Comparison of ENCODE assay signal across 8 cellular contexts in the genomic region with DNA sequence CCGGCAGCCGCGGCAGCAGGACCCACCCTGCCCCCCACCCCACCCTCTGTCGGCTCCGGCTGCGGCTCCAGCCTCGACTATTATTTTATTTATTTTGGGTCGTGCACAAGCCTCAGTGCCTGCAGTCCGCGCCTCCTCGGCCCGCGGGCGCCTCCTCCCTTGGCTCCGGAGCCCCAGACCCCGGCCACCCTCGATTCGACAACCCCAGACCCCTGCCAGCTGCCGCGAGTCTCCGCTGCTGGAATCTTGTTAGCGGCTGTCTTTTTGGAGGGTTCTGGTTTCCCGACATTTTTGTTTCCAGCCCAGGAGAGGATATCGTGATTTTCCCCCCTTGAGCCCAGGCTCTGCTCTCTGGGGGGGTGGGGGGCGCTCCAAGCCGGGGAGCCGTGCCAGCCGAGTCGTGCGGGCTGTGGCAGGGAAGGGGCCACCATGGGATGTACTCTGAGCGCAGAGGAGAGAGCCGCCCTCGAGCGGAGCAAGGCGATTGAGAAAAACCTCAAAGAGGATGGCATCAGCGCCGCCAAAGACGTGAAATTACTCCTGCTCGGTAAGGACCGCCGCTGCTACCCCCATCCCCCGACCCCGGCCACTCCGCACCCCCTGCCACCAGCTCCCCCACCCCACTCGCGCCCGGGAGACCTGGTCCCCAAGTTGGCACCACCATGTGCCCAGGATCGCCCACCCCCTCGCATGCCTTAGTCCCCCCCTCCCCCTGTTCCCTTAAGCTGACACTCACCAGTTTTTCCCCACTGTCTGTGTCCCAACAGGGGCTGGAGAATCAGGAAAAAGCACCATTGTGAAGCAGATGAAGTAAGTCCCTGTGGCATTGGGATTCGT. TPM values are rescaled to one million over a fixed set of nuclear protein-coding genes. Genes with fewer than 3 reads are reported as not detected.
DNase-seq lines count a peak whose midpoint lies in the region; ATAC-seq, FAIRE-seq and TF ChIP-seq lines count a peak whose summit lies in the region.

No MANE protein-coding gene starts in this region.

- peaks cover 4 to 62% (median 44%) of the 10 kb centered on the region in 4 donors for H3K4me1 ChIP-seq in liver (ENCODE audit: control insufficient read depth in 4 of 4, insufficient read depth in 4 of 4, low read length in 3 of 4)

- no peaks in the 10 kb centered on the region for H3K36me3 Mint-ChIP-seq in activated naive CD8-positive, alpha-beta T cell

- H3K27ac Mint-ChIP-seq in activated naive CD8-positive, alpha-beta T cell: no peak overlapping the region

- TF ChIP-seq RAD21 in liver (IDR thresholded peaks at IDR 0.05): no peak

- no peaks in the 10 kb centered on the region for H3K36me3 ChIP-seq in liver (ENCODE audit: control insufficient read depth in 4 of 4, insufficient read depth in 3 of 4, low read depth in 1 of 4, low read length in 3 of 4)

- H3K27ac ChIP-seq in liver (ENCODE audit: low read depth in 1 of 2, low read length in 2 of 2): peak overlapping the region; percentile 44 to 88
- peak overlapping the region; percentile 87 for H3K27ac ChIP-seq in temporal lobe (ENCODE audit: low read depth, low read length)

- H3K27me3 ChIP-seq in liver (ENCODE audit: control insufficient read depth in 4 of 4, insufficient read depth in 4 of 4, low read length in 3 of 4): no peaks in the 10 kb centered on the region

- H3K4me3 Mint-ChIP-seq in activated naive CD8-positive, alpha-beta T cell: peak overlapping the region; percentile 72

- no peak for FAIRE-seq in GM19239 (lab: Jason Lieb, UNC)

- no peak for ATAC-seq in HG03521 (IDR thresholded peaks at IDR 0.05; ENCODE audit: unreplicated experiment)

- peaks cover 35% of the 10 kb centered on the region for H3K4me1 Mint-ChIP-seq in activated naive CD8-positive, alpha-beta T cell (ENCODE audit: low read depth)

- H3K27me3 Mint-ChIP-seq in activated naive CD8-positive, alpha-beta T cell: peaks cover 34% of the 10 kb centered on the region

- H3K9me3 ChIP-seq in liver (ENCODE audit: control insufficient read depth in 4 of 4, low read length in 3 of 4): no peaks in the 10 kb centered on the region

- H3K4me3 ChIP-seq in liver (ENCODE audit: low read depth in 1 of 3, low read length in 3 of 3): peak overlapping the region; percentile 51 to 91 (median 52)

- no peak overlapping the region for H3K9ac ChIP-seq in liver (ENCODE audit: low read depth in 1 of 2, low read length in 2 of 2)

- no peaks in the 10 kb centered on the region for H3K9me3 Mint-ChIP-seq in activated naive CD8-positive, alpha-beta T cell (ENCODE audit: low read depth)

- TF ChIP-seq CTCF in liver (IDR thresholded peaks at IDR 0.05; ENCODE audit: low read depth, low read length, missing input control): no peak

- DNase-seq in NCI-H748 (lab: John Stamatoyannopoulos, UW; ENCODE audit: unreplicated experiment) (peak; percentile 38), NCI-H748 treated with DMSO at 0.1 percent for 48 hours (lab: John Stamatoyannopoulos, UW) (no peak), LoVo (ENCODE audit: low spot score) (no peak), GM19239 (ENCODE audit: insufficient read length, low spot score) (no peak)

- 2% methylated on average over 50 of the region's 50 CpGs for WGBS in liver

TF ChIP-seq in liver, 16 proteins besides CTCF, POLR2A, EP300 and RAD21:
- TF ChIP-seq HNF4G (IDR thresholded peaks at IDR 0.05): no peak
- TF ChIP-seq TAF1 (conservative IDR thresholded peaks at IDR 0.05): no peak
- TF ChIP-seq NR2F2 (IDR thresholded peaks at IDR 0.05): no peak
- TF ChIP-seq, protein P1, sequence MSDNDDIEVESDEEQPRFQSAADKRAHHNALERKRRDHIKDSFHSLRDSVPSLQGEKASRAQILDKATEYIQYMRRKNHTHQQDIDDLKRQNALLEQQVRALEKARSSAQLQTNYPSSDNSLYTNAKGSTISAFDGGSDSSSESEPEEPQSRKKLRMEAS (IDR thresholded peaks at IDR 0.05): no peak
- no peak for TF ChIP-seq HNF4A (conservative IDR thresholded peaks at IDR 0.05)
- TF ChIP-seq, protein P2, sequence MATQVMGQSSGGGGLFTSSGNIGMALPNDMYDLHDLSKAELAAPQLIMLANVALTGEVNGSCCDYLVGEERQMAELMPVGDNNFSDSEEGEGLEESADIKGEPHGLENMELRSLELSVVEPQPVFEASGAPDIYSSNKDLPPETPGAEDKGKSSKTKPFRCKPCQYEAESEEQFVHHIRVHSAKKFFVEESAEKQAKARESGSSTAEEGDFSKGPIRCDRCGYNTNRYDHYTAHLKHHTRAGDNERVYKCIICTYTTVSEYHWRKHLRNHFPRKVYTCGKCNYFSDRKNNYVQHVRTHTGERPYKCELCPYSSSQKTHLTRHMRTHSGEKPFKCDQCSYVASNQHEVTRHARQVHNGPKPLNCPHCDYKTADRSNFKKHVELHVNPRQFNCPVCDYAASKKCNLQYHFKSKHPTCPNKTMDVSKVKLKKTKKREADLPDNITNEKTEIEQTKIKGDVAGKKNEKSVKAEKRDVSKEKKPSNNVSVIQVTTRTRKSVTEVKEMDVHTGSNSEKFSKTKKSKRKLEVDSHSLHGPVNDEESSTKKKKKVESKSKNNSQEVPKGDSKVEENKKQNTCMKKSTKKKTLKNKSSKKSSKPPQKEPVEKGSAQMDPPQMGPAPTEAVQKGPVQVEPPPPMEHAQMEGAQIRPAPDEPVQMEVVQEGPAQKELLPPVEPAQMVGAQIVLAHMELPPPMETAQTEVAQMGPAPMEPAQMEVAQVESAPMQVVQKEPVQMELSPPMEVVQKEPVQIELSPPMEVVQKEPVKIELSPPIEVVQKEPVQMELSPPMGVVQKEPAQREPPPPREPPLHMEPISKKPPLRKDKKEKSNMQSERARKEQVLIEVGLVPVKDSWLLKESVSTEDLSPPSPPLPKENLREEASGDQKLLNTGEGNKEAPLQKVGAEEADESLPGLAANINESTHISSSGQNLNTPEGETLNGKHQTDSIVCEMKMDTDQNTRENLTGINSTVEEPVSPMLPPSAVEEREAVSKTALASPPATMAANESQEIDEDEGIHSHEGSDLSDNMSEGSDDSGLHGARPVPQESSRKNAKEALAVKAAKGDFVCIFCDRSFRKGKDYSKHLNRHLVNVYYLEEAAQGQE (IDR thresholded peaks at IDR 0.05): no peak
- no peak for TF ChIP-seq YY1 (IDR thresholded peaks at IDR 0.05)
- no peak for TF ChIP-seq FOXA2 (IDR thresholded peaks at IDR 0.05)
- TF ChIP-seq FOXA1 (IDR thresholded peaks at IDR 0.05): no peak
- TF ChIP-seq JUND (IDR thresholded peaks at IDR 0.05): no peak
- TF ChIP-seq EGR1 (IDR thresholded peaks at IDR 0.05; ENCODE audit: low read depth in 2 of 2): no peak
- TF ChIP-seq, protein P3, sequence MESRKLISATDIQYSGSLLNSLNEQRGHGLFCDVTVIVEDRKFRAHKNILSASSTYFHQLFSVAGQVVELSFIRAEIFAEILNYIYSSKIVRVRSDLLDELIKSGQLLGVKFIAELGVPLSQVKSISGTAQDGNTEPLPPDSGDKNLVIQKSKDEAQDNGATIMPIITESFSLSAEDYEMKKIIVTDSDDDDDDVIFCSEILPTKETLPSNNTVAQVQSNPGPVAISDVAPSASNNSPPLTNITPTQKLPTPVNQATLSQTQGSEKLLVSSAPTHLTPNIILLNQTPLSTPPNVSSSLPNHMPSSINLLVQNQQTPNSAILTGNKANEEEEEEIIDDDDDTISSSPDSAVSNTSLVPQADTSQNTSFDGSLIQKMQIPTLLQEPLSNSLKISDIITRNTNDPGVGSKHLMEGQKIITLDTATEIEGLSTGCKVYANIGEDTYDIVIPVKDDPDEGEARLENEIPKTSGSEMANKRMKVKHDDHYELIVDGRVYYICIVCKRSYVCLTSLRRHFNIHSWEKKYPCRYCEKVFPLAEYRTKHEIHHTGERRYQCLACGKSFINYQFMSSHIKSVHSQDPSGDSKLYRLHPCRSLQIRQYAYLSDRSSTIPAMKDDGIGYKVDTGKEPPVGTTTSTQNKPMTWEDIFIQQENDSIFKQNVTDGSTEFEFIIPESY (IDR thresholded peaks at IDR 0.05): no peak
- TF ChIP-seq GABPA (IDR thresholded peaks at IDR 0.05 in 1 of 2, conservative IDR thresholded peaks at IDR 0.05 in 1 of 2): no peak
- no peak for TF ChIP-seq SP1 (IDR thresholded peaks at IDR 0.05)
- TF ChIP-seq RXRA (IDR thresholded peaks at IDR 0.05): no peak
- TF ChIP-seq, protein P4, sequence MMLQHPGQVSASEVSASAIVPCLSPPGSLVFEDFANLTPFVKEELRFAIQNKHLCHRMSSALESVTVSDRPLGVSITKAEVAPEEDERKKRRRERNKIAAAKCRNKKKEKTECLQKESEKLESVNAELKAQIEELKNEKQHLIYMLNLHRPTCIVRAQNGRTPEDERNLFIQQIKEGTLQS (IDR thresholded peaks at IDR 0.05): no peak

RNA-seq across cellular contexts. Expression of a gene that starts 0.7 kb away (rescaled TPM):
- total RNA-seq in liver: 10 to 100 TPM in 1 of 2 donors, under 1 TPM in 1; 0.61 to 15.1 TPM
- 10 to 100 TPM in 1 of 2 donors, 1 to 10 TPM in 1; 3.2 to 10.8 TPM for polyA plus RNA-seq in liver
- total RNA-seq in temporal lobe: 66.6 TPM
